In genomic region chr7:143015102-143015501, GRCh38 we compare ENCODE assay signal across 14 cellular contexts. TPM values are rescaled to one million over a fixed set of nuclear protein-coding genes. Genes with fewer than 3 reads are reported as not detected.
A peak's percentile ranks its signal among the peaks of the same experiment; 100 is the strongest.
DNase-seq lines count a peak whose midpoint lies in the region; ATAC-seq, FAIRE-seq and TF ChIP-seq lines count a peak whose summit lies in the region.
"Had no signal": no experiment of that assay in that cellular context is flagged by ENCODE, and none has a peak within 500 bp of the region (broad histone marks: within the 10 kb centered on the region; RNA-seq: fewer than 3 reads in every experiment).

No MANE protein-coding gene starts in this region.

- no peaks in the 10 kb centered on the region for H3K36me3 Mint-ChIP-seq in T-helper 17 cell (ENCODE audit: low read depth)
- no peaks in the 10 kb centered on the region for H3K36me3 Mint-ChIP-seq in activated T-cell treated with anti-CD3 and anti-CD28 coated beads, Interleukin-2, amount 50 U/mL, for 72 hours (ENCODE audit: insufficient read depth in 2 of 2)

- no peak overlapping the region for H3K27ac Mint-ChIP-seq in T-helper 17 cell
- H3K27ac Mint-ChIP-seq in activated T-cell treated with anti-CD3 and anti-CD28 coated beads, Interleukin-2, amount 50 U/mL, for 72 hours = no peak overlapping the region

- peaks cover 46% of the 10 kb centered on the region for H3K27me3 Mint-ChIP-seq in T-helper 17 cell
- H3K27me3 Mint-ChIP-seq in activated T-cell treated with anti-CD3 and anti-CD28 coated beads, Interleukin-2, amount 50 U/mL, for 72 hours (ENCODE audit: low read depth) = peaks cover 15% of the 10 kb centered on the region

- peaks cover 0 to 14% (median 8%) of the 10 kb centered on the region in 4 donors for H3K4me1 ChIP-seq in tibial artery
- H3K4me1 ChIP-seq: parathyroid adenoma had no signal

- peak; percentile 77 for ATAC-seq in GM18499 (IDR thresholded peaks at IDR 0.05; ENCODE audit: insufficient read depth, unreplicated experiment)
- ATAC-seq in GM21390 (IDR thresholded peaks at IDR 0.05; ENCODE audit: unreplicated experiment) = peak; percentile 77
- ATAC-seq in HG03060 (IDR thresholded peaks at IDR 0.05; ENCODE audit: low read depth, unreplicated experiment) = peak; percentile 60
- peak; percentile 56 for ATAC-seq in T-helper 17 cell
- no peak for ATAC-seq in activated T-cell treated with anti-CD3 and anti-CD28 coated beads, Interleukin-2, amount 50 U/mL, for 72 hours (replicated peaks in 1 of 2)

- DNase-seq in T-helper 17 cell (no peak), D721Med (ENCODE audit: insufficient read length, low spot score) (no peak), tibial artery (no peak), H4 (ENCODE audit: low spot score) (no peak)
- DNase-seq in activated T-cell treated with anti-CD3 and anti-CD28 coated beads, Interleukin-2, amount 50 U/mL, for 72 hours = no peak
- DNase-seq: activated T-cell treated with anti-CD3 and anti-CD28 coated beads, Interleukin-2, amount 50 U/mL, for 1 hour; kidney glomerular epithelial cell; T-helper 9 cell had no signal

- intact Hi-C loops in tibial artery (cut with DNase I; ENCODE audit: low total_unique reads) = no loop called here

- TF ChIP-seq CTCF in D721Med (IDR thresholded peaks at IDR 0.05; ENCODE audit: insufficient read depth, missing control alignments) (no peak), tibial artery (IDR thresholded peaks at IDR 0.05) (no peak)

- no peaks in the 10 kb centered on the region for H3K9me3 Mint-ChIP-seq in activated T-cell treated with anti-CD3 and anti-CD28 coated beads, Interleukin-2, amount 50 U/mL, for 72 hours

- H3K4me1 Mint-ChIP-seq in T-helper 17 cell = peaks cover 2% of the 10 kb centered on the region
- no peaks in the 10 kb centered on the region for H3K4me1 Mint-ChIP-seq in activated T-cell treated with anti-CD3 and anti-CD28 coated beads, Interleukin-2, amount 50 U/mL, for 72 hours (ENCODE audit: low read depth)

- FAIRE-seq in D721Med (lab: Jason Lieb, UNC) = no peak

- peak overlapping the region; percentile 31 for H3K4me3 Mint-ChIP-seq in T-helper 17 cell
- no peak overlapping the region for H3K4me3 Mint-ChIP-seq in activated T-cell treated with anti-CD3 and anti-CD28 coated beads, Interleukin-2, amount 50 U/mL, for 72 hours

- H3K9me3 ChIP-seq in T-helper 17 cell (ENCODE audit: control insufficient read depth, low read length, poor library complexity, severe bottlenecking) (no peaks in the 10 kb centered on the region), tibial artery (no peaks in the 10 kb centered on the region)

- no peaks in the 10 kb centered on the region for H3K36me3 ChIP-seq in tibial artery

- no peak overlapping the region for H3K4me3 ChIP-seq in tibial artery

- no peak overlapping the region for H3K27ac ChIP-seq in tibial artery
- H3K27ac ChIP-seq: parathyroid adenoma had no signal

- H3K27me3 ChIP-seq in tibial artery = no peaks in the 10 kb centered on the region

RNA-seq across cellular contexts. Expression of gene OR9A2, which starts 11.8 kb away (rescaled TPM):
- total RNA-seq in T-helper 17 cell = not detected
- total RNA-seq in activated T-cell treated with anti-CD3 and anti-CD28 coated beads, Interleukin-2, amount 50 U/mL, for 72 hours = under 1 TPM in 1 of 2 donors, not detected in 1; 0.32 TPM
- total RNA-seq in H4 (2014; rRNA removed; shearing (Covaris generic)) = not detected in 2 replicates
- total RNA-seq: fibroblast of lung, NCI-H460 had no signal

RNA-seq across cellular contexts. Expression of gene OR6V1, which starts 37.0 kb away (rescaled TPM):
- total RNA-seq in T-helper 17 cell = not detected
- total RNA-seq in activated T-cell treated with anti-CD3 and anti-CD28 coated beads, Interleukin-2, amount 50 U/mL, for 72 hours = not detected
- total RNA-seq in H4 (2014; rRNA removed; shearing (Covaris generic)) = not detected in 2 replicates
- total RNA-seq: fibroblast of lung, NCI-H460 had no signal

RNA-seq across cellular contexts. Expression of gene KEL, which starts 52.9 kb away (rescaled TPM):
- total RNA-seq in T-helper 17 cell = 1 to 10 TPM in 1 of 2 donors, under 1 TPM in 1; 0.52 to 3.3 TPM
- total RNA-seq in activated T-cell treated with anti-CD3 and anti-CD28 coated beads, Interleukin-2, amount 50 U/mL, for 72 hours = 1 to 10 TPM in 1 of 2 donors, under 1 TPM in 1; 0.31 to 1.8 TPM
- 0.21 TPM in 1 of 2 replicates, not detected in the other for total RNA-seq in H4 (2014; rRNA removed; shearing (Covaris generic))
- total RNA-seq: fibroblast of lung had no signal

Comparison
In these comparisons a context has a peak if more than half of its experiments do, and no peak if none do; other contexts are left out.
1. ATAC-seq: peak in GM18499 (single experiment), GM21390 (single experiment), HG03060 (single experiment) and T-helper 17 cell (single experiment); none in activated T-cell treated with anti-CD3 and anti-CD28 coated beads, Interleukin-2, amount 50 U/mL, for 72 hours (0 of 2).